1 cellular context compared by ENCODE assay signal in genomic region chr7:100101016-100101862, GRCh38.
A peak's percentile ranks its signal among the peaks of the same experiment; 100 is the strongest.
TF ChIP-seq lines count a peak whose summit lies in the region.

TSS of gene AP4M1 (plus strand) at chr7:100101643. CDS start at chr7:100101715, 72 bp downstream.
TSS of gene MCM7 (minus strand) at chr7:100101397. CDS start at chr7:100101294, 103 bp downstream.

TF ChIP-seq in HepG2, 621 proteins besides CTCF, POLR2A, EP300 and RAD21 (continued from another document and continues in another):
- TF ChIP-seq GMEB2 (CRISPR knock-in tag; IDR thresholded peaks at IDR 0.05; ENCODE audit: low read depth) = peak; percentile 84
- 0 out of 2 replicates have a peak, but pooled peaks have one; percentile 39 for TF ChIP-seq MED13 (CRISPR knock-in tag; IDR thresholded peaks at IDR 0.05)
- no peak for TF ChIP-seq ZNF280D (CRISPR knock-in tag; IDR thresholded peaks at IDR 0.05)
- TF ChIP-seq ZNF17 (CRISPR knock-in tag; IDR thresholded peaks at IDR 0.05) = no peak
- TF ChIP-seq ZNF839 (CRISPR knock-in tag; IDR thresholded peaks at IDR 0.05; ENCODE audit: borderline replicate concordance) = peak; percentile 37; the same call in 1 of the 2 replicates
- TF ChIP-seq NFE2L1 (CRISPR knock-in tag; IDR thresholded peaks at IDR 0.05; ENCODE audit: borderline replicate concordance) = peak; percentile 71; the same call in 1 of the 2 replicates
- TF ChIP-seq ZNF891 (CRISPR knock-in tag; IDR thresholded peaks at IDR 0.05) = no peak; the same call in 1 of the 2 replicates
- TF ChIP-seq SNAPC2 (CRISPR knock-in tag; IDR thresholded peaks at IDR 0.05) = peak; percentile 86
- TF ChIP-seq ZNF766 (CRISPR knock-in tag; IDR thresholded peaks at IDR 0.05; ENCODE audit: borderline replicate concordance) = no peak
- TF ChIP-seq ZBTB20 (CRISPR knock-in tag; IDR thresholded peaks at IDR 0.05; ENCODE audit: borderline replicate concordance, low read depth) = peak; percentile 40; the same call in 1 of the 2 replicates
- no peak for TF ChIP-seq ELK4 (CRISPR knock-in tag; IDR thresholded peaks at IDR 0.05; ENCODE audit: borderline replicate concordance)
- peak; percentile 69 for TF ChIP-seq BATF2 (CRISPR knock-in tag; IDR thresholded peaks at IDR 0.05)
- TF ChIP-seq ZNF564 (CRISPR knock-in tag; IDR thresholded peaks at IDR 0.05) = peak; percentile 51; the same call in 1 of the 2 replicates
- no peak for TF ChIP-seq NR2F2 (IDR thresholded peaks at IDR 0.05; ENCODE audit: borderline replicate concordance, low read depth)
- no peak for TF ChIP-seq ZBTB43 (CRISPR knock-in tag; conservative IDR thresholded peaks at IDR 0.05)
- TF ChIP-seq TOPORS (CRISPR knock-in tag; IDR thresholded peaks at IDR 0.05) = peak; percentile 70; the same call in 1 of the 2 replicates
- TF ChIP-seq IRX3 (CRISPR knock-in tag; IDR thresholded peaks at IDR 0.05; ENCODE audit: borderline replicate concordance, low read depth) = peak; percentile 84
- no peak; the same call in 1 of the 2 replicates for TF ChIP-seq ZNF724P (CRISPR knock-in tag; IDR thresholded peaks at IDR 0.05; ENCODE audit: borderline replicate concordance)
- 0 out of 4 replicates have a peak, but pooled peaks of 1 of the 2 experiments have one; percentile 4 for TF ChIP-seq HMGXB4 (CRISPR knock-in tag; IDR thresholded peaks at IDR 0.05; ENCODE audit: borderline replicate concordance in 1 of 2, low read depth in 1 of 2)
- TF ChIP-seq CBFB (CRISPR knock-in tag; IDR thresholded peaks at IDR 0.05) = peak; percentile 22
- peak; percentile 86 for TF ChIP-seq AGO2 (optimal IDR thresholded peaks at IDR 0.05; ENCODE audit: low read depth, low read length)
- TF ChIP-seq ZNF317 (CRISPR knock-in tag; IDR thresholded peaks at IDR 0.05) = peak; percentile 48; the same call in 1 of the 2 replicates
- no peak for TF ChIP-seq ZNF329 (CRISPR knock-in tag; IDR thresholded peaks at IDR 0.05; ENCODE audit: low read depth)
- TF ChIP-seq FOXO1 (CRISPR knock-in tag; IDR thresholded peaks at IDR 0.05) = no peak
- peak; percentile 75; the same call in 1 of the 2 replicates for TF ChIP-seq PBX3 (CRISPR knock-in tag; IDR thresholded peaks at IDR 0.05; ENCODE audit: borderline replicate concordance)
- peak; percentile 92 for TF ChIP-seq RAD51 (IDR thresholded peaks at IDR 0.05; ENCODE audit: borderline replicate concordance)
- peak; percentile 95 for TF ChIP-seq NFYC (CRISPR knock-in tag; IDR thresholded peaks at IDR 0.05)
- peak; percentile 68 for TF ChIP-seq ZNF414 (CRISPR knock-in tag; IDR thresholded peaks at IDR 0.05)
- peak; percentile 14; the same call in 1 of the 2 replicates for TF ChIP-seq HNF4G (IDR thresholded peaks at IDR 0.05; ENCODE audit: borderline replicate concordance, low read depth, low read length)
- 0 out of 2 replicates have a peak, but pooled peaks have one; percentile 26 for TF ChIP-seq HNF4G (CRISPR knock-in tag; IDR thresholded peaks at IDR 0.05; ENCODE audit: borderline replicate concordance, low read depth)
- TF ChIP-seq MTA1 (CRISPR knock-in tag; IDR thresholded peaks at IDR 0.05; ENCODE audit: borderline replicate concordance) = no peak
- no peak for TF ChIP-seq SATB2 (CRISPR knock-in tag; IDR thresholded peaks at IDR 0.05)
- TF ChIP-seq ZNF883 (CRISPR knock-in tag; IDR thresholded peaks at IDR 0.05; ENCODE audit: not compliant biosample characterization) = peak; percentile 72
- TF ChIP-seq FLYWCH1 (CRISPR knock-in tag; IDR thresholded peaks at IDR 0.05) = no peak; the same call in 1 of the 2 replicates
- peak; percentile 79 for TF ChIP-seq ZNF687 (CRISPR knock-in tag; IDR thresholded peaks at IDR 0.05)
- no peak for TF ChIP-seq U2AF2 (IDR thresholded peaks at IDR 0.05; ENCODE audit: low read depth, low read length)
- TF ChIP-seq TP53 (CRISPR knock-in tag; conservative IDR thresholded peaks at IDR 0.05) = no peak
- TF ChIP-seq ZNF121 (CRISPR knock-in tag; IDR thresholded peaks at IDR 0.05) = no peak
- TF ChIP-seq SIN3A (IDR thresholded peaks at IDR 0.05; ENCODE audit: borderline replicate concordance, low read depth, low read length) = peak; percentile 89; the same call in 1 of the 2 replicates
- TF ChIP-seq SP1 (IDR thresholded peaks at IDR 0.05) = no peak
- peak; percentile 40; the same call in 1 of the 2 replicates for TF ChIP-seq SP1 (CRISPR knock-in tag; IDR thresholded peaks at IDR 0.05)
- TF ChIP-seq BRF2 (CRISPR knock-in tag; IDR thresholded peaks at IDR 0.05) = peak; percentile 71; the same call in 1 of the 2 replicates
- no peak for TF ChIP-seq ZNF530 (CRISPR knock-in tag; IDR thresholded peaks at IDR 0.05; ENCODE audit: low read depth)
- no peak for TF ChIP-seq ZNF263 (CRISPR knock-in tag; IDR thresholded peaks at IDR 0.05)
- TF ChIP-seq HNRNPLL (IDR thresholded peaks at IDR 0.05; ENCODE audit: low read depth, low read length, poor library complexity, severe bottlenecking) = peak; percentile 67
